10 cellular contexts compared by ENCODE assay signal in the genomic region with DNA sequence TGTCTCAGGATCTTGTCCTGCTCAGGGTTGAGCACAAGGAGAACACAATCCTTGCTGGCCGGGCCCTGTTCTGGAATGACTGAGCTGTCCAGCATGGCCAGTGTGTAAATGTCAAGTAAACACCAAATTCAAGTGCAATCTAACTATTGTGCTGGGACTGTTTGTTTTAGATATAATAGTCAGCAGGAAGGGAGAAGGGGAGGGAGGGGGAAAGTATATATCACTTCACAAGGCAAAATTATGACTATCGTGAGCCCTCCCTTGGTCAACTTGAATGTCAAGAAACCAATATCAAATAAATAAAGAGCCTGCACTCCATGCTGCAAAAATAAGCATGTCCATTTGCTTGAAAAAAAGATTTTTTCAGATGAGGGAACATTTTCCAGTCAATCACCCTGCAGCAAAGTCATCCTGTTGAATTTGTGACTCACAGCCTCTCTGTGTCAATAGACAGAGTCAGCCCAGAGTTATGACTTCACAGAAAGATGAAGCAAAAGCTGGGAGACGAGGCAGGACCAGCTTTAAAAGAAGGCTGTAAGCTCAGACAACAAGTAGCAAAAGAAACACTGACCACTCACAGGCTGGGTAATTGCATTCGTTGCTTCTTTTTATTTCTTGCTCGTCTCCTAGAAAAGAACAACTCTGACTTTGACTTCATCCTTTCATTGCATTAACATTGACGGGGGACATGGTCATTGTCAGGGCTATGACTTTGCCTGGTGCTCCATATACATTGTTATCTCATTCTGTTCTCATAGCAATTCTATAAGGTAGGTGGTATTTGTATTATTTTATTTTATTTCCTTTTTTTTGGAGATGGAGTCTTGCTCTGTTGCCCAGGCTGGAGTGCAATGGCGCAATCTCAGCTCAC. TPM values are rescaled to one million over a fixed set of nuclear protein-coding genes. Genes with fewer than 3 reads are reported as not detected.
DNase-seq lines count a peak whose midpoint lies in the region; ATAC-seq and TF ChIP-seq lines count a peak whose summit lies in the region.
"Had no signal": no experiment of that assay in that cellular context is flagged by ENCODE, and none has a peak within 500 bp of the region (broad histone marks: within the 10 kb centered on the region; RNA-seq: fewer than 3 reads in every experiment).

No MANE protein-coding gene starts in this region.

- no peaks in the 10 kb centered on the region for H4K20me1 ChIP-seq in PC-9 (ENCODE audit: insufficient read depth)

- 41 to 52% methylated on average over 6 to 7 of the region's 7 CpGs for WGBS in esophagus squamous epithelium, 2 donors
- WGBS in prostate gland: 43% methylated on average over 7 of the region's 7 CpGs
- no CpG with 5 or more reads among the region's 7 CpGs for WGBS in neuronal stem cell (ENCODE audit: extremely low coverage in 2 of 2, insufficient read length in 2 of 2, insufficient replicate concordance in 1 of 2), 2 donors

- no peaks in the 10 kb centered on the region for H3K27me3 ChIP-seq in PC-9 (ENCODE audit: insufficient read depth, low read depth)
- no peaks in the 10 kb centered on the region for H3K27me3 ChIP-seq in esophagus squamous epithelium
- H3K27me3 ChIP-seq in prostate gland (replicated peaks; ENCODE audit: insufficient read depth): no peaks in the 10 kb centered on the region
- no peaks in the 10 kb centered on the region for H3K27me3 ChIP-seq in neuronal stem cell (ENCODE audit: control insufficient read depth in 3 of 3, insufficient read depth in 3 of 3, low read depth in 1 of 3, low read length in 3 of 3)

- H3K23ac ChIP-seq in neuronal stem cell (ENCODE audit: low read depth, low read length, poor library complexity): no peak overlapping the region

- POLR2A ChIA-PET in PC-9 (lab: Charles Lee; ENCODE audit: unreplicated experiment): interaction anchor here (0.6 to 1.2 kb wide), 5 partner anchors 10 to 247 kb away, joined by 4 to 14 read pairs (median 5); no protein-coding TSS in a partner anchor

- H3K36me3 ChIP-seq in PC-9 (ENCODE audit: low read depth) (no peaks in the 10 kb centered on the region), esophagus squamous epithelium (no peaks in the 10 kb centered on the region), prostate gland (no peaks in the 10 kb centered on the region), neuronal stem cell (replicated peaks in 1 of 2; ENCODE audit: control insufficient read depth in 2 of 2, insufficient read depth in 2 of 2, low read length in 2 of 2) (peaks cover 0 to 2% of the 10 kb centered on the region in 2 donors)

- intact Hi-C loops in PC-9 (cut with micrococcal nuclease; ENCODE audit: unreplicated experiment) (no loop called here), esophagus squamous epithelium (cut with DNase I) (no loop called here), prostate gland (cut with DNase I) (no loop called here)

- no peak overlapping the region for H4K8ac ChIP-seq in neuronal stem cell (ENCODE audit: low read depth, low read length)

- ATAC-seq in HG03460 (IDR thresholded peaks at IDR 0.05; ENCODE audit: unreplicated experiment): no peak
- ATAC-seq: GM12878 had no signal

- no TSS peak for BruUV-seq in PC-9 (replicated peaks; lab: Mats Ljungman, UMichigan)

- no peak overlapping the region for H3K9ac ChIP-seq in neuronal stem cell (ENCODE audit: low read depth, low read length, poor library complexity)

- no peak overlapping the region for H3K14ac ChIP-seq in neuronal stem cell (ENCODE audit: low read length)

- H3K27ac ChIP-seq in PC-9 (peak overlapping the region; percentile 91), esophagus squamous epithelium (peak overlapping the region; percentile 29 to 63 (median 51)), prostate gland (peak overlapping the region; percentile 84 to 90), neuronal stem cell (replicated peaks; ENCODE audit: low read length) (no peak overlapping the region)

- no peak overlapping the region for H2BK12ac ChIP-seq in neuronal stem cell (ENCODE audit: low read length)

- TF ChIP-seq POLR2A in esophagus squamous epithelium (IDR thresholded peaks at IDR 0.05) (no peak), prostate gland (IDR thresholded peaks at IDR 0.05) (no peak)

- DNase-seq in EH (ENCODE audit: low read depth) (peak; percentile 89), PC-9 (peak; percentile 52 to 95), esophagus squamous epithelium (lab: John Stamatoyannopoulos, UW) (no peak), prostate gland (ENCODE audit: low spot score) (peak; percentile 79), neuronal stem cell (ENCODE audit: low spot score) (no peak), inferior parietal cortex (ENCODE audit: extremely low spot score) (no peak)
- no peak for DNase-seq in activated naive CD4-positive, alpha-beta T cell treated with anti-CD3 and anti-CD28 coated beads, Interleukin-2, amount 50 U/mL, for 16 hours
- DNase-seq: activated CD4-positive, alpha-beta T cell treated with anti-CD3 and anti-CD28 coated beads, Interleukin-2, amount 50 U/mL, for 1 hour had no signal

- CTCF ChIA-PET in PC-9 (lab: Charles Lee): interaction anchor here (0.7 kb wide), 1 partner anchor 1678 kb away, joined by 6 read pairs; no protein-coding TSS in a partner anchor

- H3K18ac ChIP-seq in neuronal stem cell (ENCODE audit: low read length): no peak overlapping the region

- H3K4ac ChIP-seq in neuronal stem cell (ENCODE audit: low read length): no peak overlapping the region

- H2AFZ ChIP-seq in PC-9: peak overlapping the region; percentile 40; the same call in 1 of the 2 replicates
- H2AFZ ChIP-seq in neuronal stem cell (ENCODE audit: low read length): no peak overlapping the region

- H3K9me2 ChIP-seq in PC-9 (ENCODE audit: insufficient read depth): no peaks in the 10 kb centered on the region

- H3K4me2 ChIP-seq in PC-9 (peak overlapping the region; percentile 74), neuronal stem cell (ENCODE audit: insufficient read depth, low read length, poor library complexity, severe bottlenecking) (no peak overlapping the region)

- H3K79me1 ChIP-seq in neuronal stem cell (ENCODE audit: low read depth, low read length): no peaks in the 10 kb centered on the region

- H3K4me3 ChIP-seq in PC-9 (peak overlapping the region; percentile 26; the same call in 1 of the 2 replicates), esophagus squamous epithelium (no peak overlapping the region), prostate gland (peak overlapping the region in 1 of 2 donors; percentile 4), neuronal stem cell (ENCODE audit: low read length in 2 of 2) (no peak overlapping the region)
- H3K4me3 ChIP-seq: GM12878 had no signal

- H3K4me1 ChIP-seq in PC-9 (replicated peaks; ENCODE audit: insufficient read depth) (peaks cover 24% of the 10 kb centered on the region), esophagus squamous epithelium (peaks cover 8 to 17% (median 14%) of the 10 kb centered on the region in 3 donors), prostate gland (replicated peaks) (peaks cover 7% of the 10 kb centered on the region), neuronal stem cell (ENCODE audit: control insufficient read depth in 2 of 2, insufficient read depth in 1 of 2, low read depth in 1 of 2, low read length in 2 of 2) (no peaks in the 10 kb centered on the region)

- TF ChIP-seq CTCF in PC-9 (conservative IDR thresholded peaks at IDR 0.05): no peak
- TF ChIP-seq CTCF in esophagus squamous epithelium (IDR thresholded peaks at IDR 0.05): no peak
- no peak for TF ChIP-seq CTCF in prostate gland (IDR thresholded peaks at IDR 0.05)

- H3K9me3 ChIP-seq in PC-9 (ENCODE audit: insufficient read depth, low read depth) (peaks cover 6% of the 10 kb centered on the region; the same call in 1 of the 2 replicates), esophagus squamous epithelium (no peaks in the 10 kb centered on the region), prostate gland (no peaks in the 10 kb centered on the region), neuronal stem cell (replicated peaks in 1 of 2; ENCODE audit: control insufficient read depth in 2 of 2, insufficient read depth in 1 of 2, low read depth in 1 of 2, low read length in 2 of 2) (peaks cover 0 to under 1% of the 10 kb centered on the region in 2 donors)

- no peaks in the 10 kb centered on the region for H3K79me2 ChIP-seq in PC-9 (ENCODE audit: low read depth)

- H2BK15ac ChIP-seq in neuronal stem cell (ENCODE audit: low read length): no peak overlapping the region

- no peak overlapping the region for H2BK5ac ChIP-seq in neuronal stem cell (ENCODE audit: low read length)

- no peak overlapping the region for H4K91ac ChIP-seq in neuronal stem cell (ENCODE audit: low read depth, low read length, poor library complexity)

- no peak overlapping the region for H2AK5ac ChIP-seq in neuronal stem cell (ENCODE audit: low read depth, low read length)

- peaks cover 27% of the 10 kb centered on the region for H3F3A ChIP-seq in PC-9 (ENCODE audit: insufficient read depth, low read depth)

- no peak overlapping the region for H2BK120ac ChIP-seq in neuronal stem cell (ENCODE audit: low read depth, low read length)

RNA-seq across cellular contexts. Expression of a gene that starts 15.3 kb away (rescaled TPM):
- total RNA-seq in PC-9 (2021) (48.5 and 49.0 TPM in 2 replicates), esophagus squamous epithelium (100 to 1,000 TPM in 2 of 4 donors, 10 to 100 TPM in 2; 72.0 to 157 (median 106) TPM), prostate gland (10 to 100 TPM; 41.4 to 50.0 TPM)
- 1.1 TPM for polyA plus RNA-seq in neuronal stem cell (2013, experiment 1 of 2)
- polyA plus RNA-seq in neuronal stem cell (2013, experiment 2 of 2): 1.2 TPM

Comparison
In these comparisons a context has a peak if more than half of its experiments do, and no peak if none do; other contexts are left out.
1. DNase-seq: peak in EH (single experiment), PC-9 (2 of 2) and prostate gland (single experiment); none in esophagus squamous epithelium (single experiment), activated naive CD4-positive, alpha-beta T cell treated with anti-CD3 and anti-CD28 coated beads, Interleukin-2, amount 50 U/mL, for 16 hours (single experiment), neuronal stem cell (single experiment) and inferior parietal cortex (single experiment).